Comparison of ENCODE assay signal across 17 cellular contexts in genomic region chr9:128870128-128870940, GRCh38. TPM values are rescaled to one million over a fixed set of nuclear protein-coding genes. Genes with fewer than 3 reads are reported as not detected.
"Had no signal": no experiment of that assay in that cellular context is flagged by ENCODE, and none has a peak within 500 bp of the region (broad histone marks: within the 10 kb centered on the region; RNA-seq: fewer than 3 reads in every experiment).

No MANE protein-coding gene starts in this region.

- H3K27me3 ChIP-seq: gastrocnemius medialis, heart right ventricle, ovary, suprapubic skin had no signal

- ATAC-seq: activated naive CD8-positive, alpha-beta T cell treated with anti-CD3 and anti-CD28 coated beads, Interleukin-2, amount 50 U/mL, for 24 hours; activated T-cell treated with anti-CD3 and anti-CD28 coated beads, Interleukin-2, amount 50 U/mL, for 72 hours; gastrocnemius medialis; heart right ventricle; stimulated activated naive CD8-positive, alpha-beta T cell treated with anti-CD3 and anti-CD28 coated beads, Interleukin-15, Interleukin-2, amounts not matched to agents 100 U/mL and 50 U/mL, for 24 hours had no signal

- H3K4me3 ChIP-seq: coronary artery, gastrocnemius medialis, heart right ventricle, left ventricle myocardium inferior, ovary, suprapubic skin had no signal

- H3K27ac ChIP-seq: coronary artery, gastrocnemius medialis, heart right ventricle, left ventricle myocardium inferior, ovary, suprapubic skin had no signal

- DNase-seq: activated CD4-positive, alpha-beta memory T cell treated with anti-CD3 and anti-CD28 coated beads for 36 hours; activated CD8-positive, alpha-beta memory T cell treated with anti-CD3 and anti-CD28 coated beads, Interleukin-2, amount 50 U/mL, for 4 hours; activated naive CD8-positive, alpha-beta T cell treated with anti-CD3 and anti-CD28 coated beads, Interleukin-2, amount 50 U/mL, for 24 hours; activated T-cell treated with anti-CD3 and anti-CD28 coated beads, Interleukin-2, amount 50 U/mL, for 72 hours; effector CD4-positive, alpha-beta T cell; gastrocnemius medialis; heart right ventricle; islet precursor cell; left ventricle myocardium inferior; mesendoderm; ovary; stimulated activated CD4-positive, alpha-beta T cell treated with anti-CD3 and anti-CD28 coated beads, Interleukin-2, amount 100 ng/mL, for 48 hours; stimulated activated naive CD8-positive, alpha-beta T cell treated with anti-CD3 and anti-CD28 coated beads, Interleukin-15, Interleukin-2, amounts not matched to agents 100 U/mL and 50 U/mL, for 24 hours; T-helper 9 cell had no signal

- H3K4me1 ChIP-seq: gastrocnemius medialis, suprapubic skin had no signal

- H3K36me3 ChIP-seq: gastrocnemius medialis, left ventricle myocardium inferior, ovary, suprapubic skin had no signal

- H3K9me3 ChIP-seq: gastrocnemius medialis, heart right ventricle, left ventricle myocardium inferior, ovary, suprapubic skin had no signal

RNA-seq across cellular contexts. Expression of gene PHYHD1, which starts 50.4 kb away (rescaled TPM):
- polyA plus RNA-seq: neural cell had no signal
